Comparison of ENCODE assay signal across 19 cellular contexts in the genomic region with DNA sequence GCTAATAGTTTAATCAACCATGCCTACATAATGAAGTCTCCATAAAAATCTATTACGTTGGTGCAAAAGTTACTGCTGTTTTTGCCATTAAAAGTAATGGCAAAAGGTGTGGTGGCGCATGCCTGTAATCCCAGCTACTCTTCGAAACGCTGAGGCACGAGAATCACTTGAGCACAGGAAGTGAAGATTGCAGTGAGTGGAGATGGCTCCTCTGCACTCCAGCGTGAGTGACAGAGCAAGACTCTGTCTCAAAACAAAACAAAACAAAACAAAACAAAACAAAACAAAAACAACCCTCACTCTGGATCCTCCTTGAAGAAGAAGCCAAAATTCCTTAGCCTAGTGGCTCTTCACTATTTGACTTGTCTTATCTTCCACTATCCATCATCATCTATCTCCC.
DNase-seq lines count a peak whose midpoint lies in the region; ATAC-seq and TF ChIP-seq lines count a peak whose summit lies in the region.
"Had no signal": no experiment of that assay in that cellular context is flagged by ENCODE, and none has a peak within 500 bp of the region (broad histone marks: within the 10 kb centered on the region; RNA-seq: fewer than 3 reads in every experiment).

No MANE protein-coding gene starts in this region.

- TF ChIP-seq POLR2A in sigmoid colon (IDR thresholded peaks at IDR 0.05) = no peak

- no peaks in the 10 kb centered on the region for H3K9me3 Mint-ChIP-seq in activated CD4-positive, alpha-beta T cell treated with anti-CD3 and anti-CD28 coated beads for 36 hours (ENCODE audit: low read depth)
- H3K9me3 Mint-ChIP-seq in activated CD8-positive, alpha-beta T cell treated with anti-CD3 and anti-CD28 coated beads for 36 hours = no peaks in the 10 kb centered on the region
- H3K9me3 Mint-ChIP-seq in naive thymus-derived CD4-positive, alpha-beta T cell = peaks cover 0 to 8% (median 0%) of the 10 kb centered on the region in 11 donors

- no peak overlapping the region for H3K27ac ChIP-seq in naive thymus-derived CD4-positive, alpha-beta T cell (ENCODE audit: low read depth, low read length)
- H3K27ac ChIP-seq in sigmoid colon = no peak overlapping the region
- H3K27ac ChIP-seq: ovary, Peyer's patch, skin epidermis, tibial artery had no signal

- intact Hi-C loops in activated CD4-positive, alpha-beta T cell treated with anti-CD3 and anti-CD28 coated beads for 36 hours (cut with DNase I, micrococcal nuclease) = loop anchor here in 1 of 2 experiments (5.0 kb wide), 1 partner anchor 242 kb away; no protein-coding TSS in a partner anchor
- intact Hi-C loops in activated CD8-positive, alpha-beta T cell treated with anti-CD3 and anti-CD28 coated beads for 36 hours (cut with micrococcal nuclease) = no loop called here
- intact Hi-C loops in naive thymus-derived CD4-positive, alpha-beta T cell (cut with micrococcal nuclease) = loop anchor here (2.0 to 5.0 kb wide), 2 partner anchors 151 to 242 kb away; no protein-coding TSS in a partner anchor
- intact Hi-C loops in sigmoid colon (cut with DNase I) = no loop called here

- no peak for TF ChIP-seq CTCF in activated CD8-positive, alpha-beta T cell treated with anti-CD3 and anti-CD28 coated beads for 36 hours (IDR thresholded peaks at IDR 0.05)
- TF ChIP-seq CTCF in sigmoid colon (IDR thresholded peaks at IDR 0.05) = no peak

- H3K36me3 ChIP-seq in naive thymus-derived CD4-positive, alpha-beta T cell (ENCODE audit: control insufficient read depth in 2 of 3, insufficient read depth in 3 of 3, low read length in 3 of 3) = peaks cover 0 to 14% (median under 1%) of the 10 kb centered on the region in 3 experiments
- peaks cover 0 to 18% (median 1%) of the 10 kb centered on the region in 4 donors for H3K36me3 ChIP-seq in sigmoid colon
- H3K36me3 ChIP-seq: ovary, Peyer's patch had no signal

- H3K27ac Mint-ChIP-seq in activated CD4-positive, alpha-beta T cell treated with anti-CD3 and anti-CD28 coated beads for 36 hours = peak overlapping the region; percentile 13
- H3K27ac Mint-ChIP-seq in activated CD8-positive, alpha-beta T cell treated with anti-CD3 and anti-CD28 coated beads for 36 hours = peak overlapping the region; percentile 44
- peak overlapping the region in 8 of 9 donors; percentile 1 to 77 (median 57) for H3K27ac Mint-ChIP-seq in naive thymus-derived CD4-positive, alpha-beta T cell

- POLR2A ChIA-PET in activated CD4-positive, alpha-beta T cell treated with anti-CD3 and anti-CD28 coated beads for 36 hours (lab: Charles Lee) = no interaction called here
- POLR2A ChIA-PET in activated CD8-positive, alpha-beta T cell treated with anti-CD3 and anti-CD28 coated beads for 36 hours (lab: Charles Lee) = interaction anchor here (0.7 to 1.1 kb wide), 3 partner anchors 19 to 144 kb away, joined by 3 read pairs; no protein-coding TSS in a partner anchor
- POLR2A ChIA-PET in naive thymus-derived CD4-positive, alpha-beta T cell (lab: Charles Lee) = no interaction called here

- no peaks in the 10 kb centered on the region for H3K27me3 Mint-ChIP-seq in activated CD4-positive, alpha-beta T cell treated with anti-CD3 and anti-CD28 coated beads for 36 hours
- no peaks in the 10 kb centered on the region for H3K27me3 Mint-ChIP-seq in activated CD8-positive, alpha-beta T cell treated with anti-CD3 and anti-CD28 coated beads for 36 hours
- no peaks in the 10 kb centered on the region for H3K27me3 Mint-ChIP-seq in naive thymus-derived CD4-positive, alpha-beta T cell

- TF ChIP-seq EP300 in sigmoid colon (IDR thresholded peaks at IDR 0.05) = no peak

- no peak overlapping the region for H3K4me3 ChIP-seq in naive thymus-derived CD4-positive, alpha-beta T cell (ENCODE audit: low read length)
- H3K4me3 ChIP-seq in sigmoid colon = no peak overlapping the region
- H3K4me3 ChIP-seq: ovary, Peyer's patch, skin epidermis, tibial artery had no signal

- H3K4me3 Mint-ChIP-seq in activated CD4-positive, alpha-beta T cell treated with anti-CD3 and anti-CD28 coated beads for 36 hours = no peak overlapping the region
- H3K4me3 Mint-ChIP-seq in activated CD8-positive, alpha-beta T cell treated with anti-CD3 and anti-CD28 coated beads for 36 hours = no peak overlapping the region
- peak overlapping the region in 6 of 10 donors; percentile 0 to 26 (median 8) for H3K4me3 Mint-ChIP-seq in naive thymus-derived CD4-positive, alpha-beta T cell

- H3K27me3 ChIP-seq in naive thymus-derived CD4-positive, alpha-beta T cell (ENCODE audit: control insufficient read depth in 2 of 2, insufficient read depth in 2 of 2, low read length in 2 of 2) = no peaks in the 10 kb centered on the region
- H3K27me3 ChIP-seq in sigmoid colon = no peaks in the 10 kb centered on the region
- H3K27me3 ChIP-seq: ovary, Peyer's patch, tibial artery had no signal

- peak; percentile 30 for DNase-seq in activated CD4-positive, alpha-beta T cell treated with anti-CD3 and anti-CD28 coated beads for 36 hours
- no peak for DNase-seq in activated CD4-positive, alpha-beta T cell treated with anti-CD3 and anti-CD28 coated beads, Interleukin-2, amount 50 U/mL, for 4 hours
- DNase-seq in activated CD8-positive, alpha-beta T cell treated with anti-CD3 and anti-CD28 coated beads for 36 hours = no peak
- peak in 2 of 9 donors; percentile 19 to 25 for DNase-seq in naive thymus-derived CD4-positive, alpha-beta T cell
- no peak for DNase-seq in activated effector memory CD4-positive, alpha-beta T cell treated with Interleukin-2 at 50 U/mL for 16 hours
- DNase-seq in glomerular visceral epithelial cell (ENCODE audit: extremely low spot score) (no peak), sigmoid colon (no peak)
- DNase-seq: 8988T, amygdala, C1 segment of cervical spinal cord, DMS79, Karpas-422, left cardiac atrium, NCI-H748 treated with DMSO at 0.1 percent for 48 hours, ovary, Peyer's patch, tibial artery had no signal

- H3K4me1 ChIP-seq in naive thymus-derived CD4-positive, alpha-beta T cell (ENCODE audit: control insufficient read depth in 2 of 2, insufficient read depth in 2 of 2, low read length in 2 of 2) = peaks cover 8 to 11% of the 10 kb centered on the region in 2 donors
- H3K4me1 ChIP-seq in sigmoid colon = no peaks in the 10 kb centered on the region
- H3K4me1 ChIP-seq: Peyer's patch, tibial artery had no signal

- H3K36me3 Mint-ChIP-seq in activated CD4-positive, alpha-beta T cell treated with anti-CD3 and anti-CD28 coated beads for 36 hours (ENCODE audit: low read depth) = peaks cover 26% of the 10 kb centered on the region
- H3K36me3 Mint-ChIP-seq in activated CD8-positive, alpha-beta T cell treated with anti-CD3 and anti-CD28 coated beads for 36 hours (ENCODE audit: low read depth) = peaks cover 37% of the 10 kb centered on the region
- peaks cover 0 to 28% (median 10%) of the 10 kb centered on the region in 5 donors for H3K36me3 Mint-ChIP-seq in naive thymus-derived CD4-positive, alpha-beta T cell

- CTCF ChIA-PET in activated CD4-positive, alpha-beta T cell treated with anti-CD3 and anti-CD28 coated beads for 36 hours (lab: Charles Lee) = no interaction called here
- CTCF ChIA-PET in activated CD8-positive, alpha-beta T cell treated with anti-CD3 and anti-CD28 coated beads for 36 hours (lab: Charles Lee) = interaction anchor here (1.2 to 2.3 kb wide), 2 partner anchors 8 to 39 kb away, joined by 3 to 6 read pairs; no protein-coding TSS in a partner anchor
- CTCF ChIA-PET in naive thymus-derived CD4-positive, alpha-beta T cell (lab: Charles Lee) = interaction anchor here (0.7 to 1.4 kb wide), 2 partner anchors 20 to 241 kb away, joined by 3 read pairs; no protein-coding TSS in a partner anchor

- peak; percentile 28 for ATAC-seq in activated CD4-positive, alpha-beta T cell treated with anti-CD3 and anti-CD28 coated beads for 36 hours
- ATAC-seq in HG02885 (IDR thresholded peaks at IDR 0.05; ENCODE audit: poor library complexity, unreplicated experiment) = peak; percentile 32
- peak; percentile 43 for ATAC-seq in activated CD8-positive, alpha-beta T cell treated with anti-CD3 and anti-CD28 coated beads for 36 hours
- ATAC-seq in naive thymus-derived CD4-positive, alpha-beta T cell = no peak
- ATAC-seq: left cardiac atrium had no signal

- 53 to 70% methylated on average over 6 of the region's 6 CpGs for WGBS in sigmoid colon, 2 donors

- H3K9me3 ChIP-seq in naive thymus-derived CD4-positive, alpha-beta T cell (ENCODE audit: control insufficient read depth in 2 of 3, low read length in 3 of 3) = no peaks in the 10 kb centered on the region
- H3K9me3 ChIP-seq in sigmoid colon = no peaks in the 10 kb centered on the region
- H3K9me3 ChIP-seq: ovary, Peyer's patch, tibial artery had no signal

- peaks cover 57% of the 10 kb centered on the region for H3K4me1 Mint-ChIP-seq in activated CD4-positive, alpha-beta T cell treated with anti-CD3 and anti-CD28 coated beads for 36 hours
- H3K4me1 Mint-ChIP-seq in activated CD8-positive, alpha-beta T cell treated with anti-CD3 and anti-CD28 coated beads for 36 hours (ENCODE audit: low read depth) = peaks cover 57% of the 10 kb centered on the region
- peaks cover 25 to 62% (median 48%) of the 10 kb centered on the region in 7 donors for H3K4me1 Mint-ChIP-seq in naive thymus-derived CD4-positive, alpha-beta T cell

Comparison
In these comparisons a context has a peak if more than half of its experiments do, and no peak if none do; other contexts are left out.
1. H3K4me3 Mint-ChIP-seq: peak in naive thymus-derived CD4-positive, alpha-beta T cell (6 of 10); none in activated CD4-positive, alpha-beta T cell treated with anti-CD3 and anti-CD28 coated beads for 36 hours (single experiment) and activated CD8-positive, alpha-beta T cell treated with anti-CD3 and anti-CD28 coated beads for 36 hours (single experiment).
2. intact Hi-C loops: an anchor here in naive thymus-derived CD4-positive, alpha-beta T cell (2.0 to 5.0 kb wide); none called in activated CD8-positive, alpha-beta T cell treated with anti-CD3 and anti-CD28 coated beads for 36 hours and sigmoid colon.
3. Peak in every context shown above with its lines, with median percentiles within 50 percentile points of each other: H3K27ac Mint-ChIP-seq.